Comparison of ENCODE assay signal across 10 cellular contexts in genomic region chr5:50709471-50709870, GRCh38. TPM values are rescaled to one million over a fixed set of nuclear protein-coding genes. Genes with fewer than 3 reads are reported as not detected.
DNase-seq lines count a peak whose midpoint lies in the region; ATAC-seq and TF ChIP-seq lines count a peak whose summit lies in the region.
"Had no signal": no experiment of that assay in that cellular context is flagged by ENCODE, and none has a peak within 500 bp of the region (broad histone marks: within the 10 kb centered on the region; RNA-seq: fewer than 3 reads in every experiment).

No MANE protein-coding gene starts in this region.

- H3K4me3 Mint-ChIP-seq in naive thymus-derived CD8-positive, alpha-beta T cell: peak overlapping the region in 9 of 10 donors; percentile 33 to 74 (median 52)

- H3K27ac ChIP-seq in KOPT-K1 (ENCODE audit: low read depth, low read length, poor library complexity, severe bottlenecking): peak overlapping the region; percentile 26
- H3K27ac ChIP-seq: thoracic aorta had no signal

- peaks cover 0 to 5% (median under 1%) of the 10 kb centered on the region in 3 donors for H3K36me3 Mint-ChIP-seq in naive thymus-derived CD8-positive, alpha-beta T cell

- no peak for ATAC-seq in naive thymus-derived CD8-positive, alpha-beta T cell
- ATAC-seq in HG03095 (IDR thresholded peaks at IDR 0.05; ENCODE audit: unreplicated experiment): no peak

- H3K9me3 Mint-ChIP-seq in naive thymus-derived CD8-positive, alpha-beta T cell: no peaks in the 10 kb centered on the region

- peaks cover 33 to 89% (median 79%) of the 10 kb centered on the region in 4 donors for H3K4me1 Mint-ChIP-seq in naive thymus-derived CD8-positive, alpha-beta T cell

- POLR2A ChIA-PET in naive thymus-derived CD8-positive, alpha-beta T cell (lab: Charles Lee): no interaction called here

- no peak for TF ChIP-seq CTCF in GM10266 (IDR thresholded peaks at IDR 0.05; ENCODE audit: control insufficient read depth, insufficient read depth, low read depth, missing control alignments)

- H3K27ac Mint-ChIP-seq in naive thymus-derived CD8-positive, alpha-beta T cell: peak overlapping the region; percentile 74 to 97 (median 89)

- DNase-seq in NOMO-1 treated with DMSO at 0.1 percent for 48 hours (lab: John Stamatoyannopoulos, UW; ENCODE audit: unreplicated experiment): peak; percentile 10
- DNase-seq in NOMO-1 treated with dmso at 0.1 percent for 144 hours (lab: John Stamatoyannopoulos, UW; ENCODE audit: unreplicated experiment): no peak
- peak; percentile 3 for DNase-seq in astrocyte of the hippocampus (ENCODE audit: low read depth, low spot score)
- DNase-seq in naive thymus-derived CD8-positive, alpha-beta T cell: no peak
- no peak for DNase-seq in 8988T
- no peak for DNase-seq in GM10266 (ENCODE audit: extremely low spot score)
- DNase-seq: NCI-H526 treated with DMSO at 0.1 percent for 48 hours had no signal

- no peaks in the 10 kb centered on the region for H3K9me3 ChIP-seq in KOPT-K1 (ENCODE audit: insufficient read depth, low read length, poor library complexity, severe bottlenecking)
- H3K9me3 ChIP-seq: thoracic aorta had no signal

- H3K27me3 Mint-ChIP-seq in naive thymus-derived CD8-positive, alpha-beta T cell: no peaks in the 10 kb centered on the region

- H3K36me3 ChIP-seq in KOPT-K1 (ENCODE audit: insufficient read depth, low read length): no peaks in the 10 kb centered on the region
- H3K36me3 ChIP-seq: thoracic aorta had no signal

RNA-seq across cellular contexts. Expression of gene PARP8, which starts 43.0 kb away (rescaled TPM):
- total RNA-seq in naive thymus-derived CD8-positive, alpha-beta T cell: 100 to 1,000 TPM; 149 to 162 TPM
- 10 to 100 TPM; 61.9 to 87.2 (median 67.0) TPM for polyA plus RNA-seq in naive thymus-derived CD8-positive, alpha-beta T cell

Comparison
In these comparisons a context has a peak if more than half of its experiments do, and no peak if none do; other contexts are left out.
1. DNase-seq: peak in NOMO-1 treated with DMSO at 0.1 percent for 48 hours (single experiment) and astrocyte of the hippocampus (single experiment); none in NOMO-1 treated with dmso at 0.1 percent for 144 hours (single experiment), naive thymus-derived CD8-positive, alpha-beta T cell (0 of 10), 8988T (single experiment) and GM10266 (single experiment).